In genomic region chr2:7681852-7682461, GRCh38 we compare ENCODE assay signal across 13 cellular contexts.
"Had no signal": no experiment of that assay in that cellular context is flagged by ENCODE, and none has a peak within 500 bp of the region (broad histone marks: within the 10 kb centered on the region; RNA-seq: fewer than 3 reads in every experiment).

No MANE protein-coding gene starts in this region.

- H3K4me3 ChIP-seq: colonic mucosa, mucosa of descending colon, right atrium auricular region, sigmoid colon, skin epidermis had no signal

- ATAC-seq: foreskin keratinocyte; mucosa of descending colon; naive thymus-derived CD8-positive, alpha-beta T cell had no signal

- DNase-seq: colonic mucosa; dermis blood vessel endothelial cell; foreskin keratinocyte; kidney; mucosa of descending colon; naive thymus-derived CD8-positive, alpha-beta T cell; sigmoid colon; stimulated activated CD4-positive, alpha-beta T cell treated with anti-CD3 and anti-CD28 coated beads, Interleukin-2, amount 100 ng/mL, for 24 hours; stimulated activated naive CD4-positive, alpha-beta T cell treated with Interleukin-2 at 50 U/mL for 16 hours; trophoblast cell had no signal

- H3K36me3 ChIP-seq: colonic mucosa, neutrophil, right atrium auricular region, sigmoid colon had no signal

- H3K27ac ChIP-seq: colonic mucosa, foreskin keratinocyte, neutrophil, right atrium auricular region, sigmoid colon, skin epidermis had no signal

- H3K27ac Mint-ChIP-seq: naive thymus-derived CD8-positive, alpha-beta T cell had no signal

- H3K4me1 ChIP-seq: colonic mucosa, foreskin keratinocyte, right atrium auricular region, sigmoid colon had no signal

- H3K27me3 ChIP-seq: colonic mucosa, foreskin keratinocyte, right atrium auricular region, sigmoid colon had no signal

- FAIRE-seq: kidney had no signal

- H3K9me3 ChIP-seq: colonic mucosa, mucosa of descending colon, neutrophil, right atrium auricular region, sigmoid colon had no signal

- H3K27me3 Mint-ChIP-seq: naive thymus-derived CD8-positive, alpha-beta T cell had no signal

- H3K4me3 Mint-ChIP-seq: naive thymus-derived CD8-positive, alpha-beta T cell had no signal
